Comparison of ENCODE assay signal across 8 cellular contexts in the genomic region with DNA sequence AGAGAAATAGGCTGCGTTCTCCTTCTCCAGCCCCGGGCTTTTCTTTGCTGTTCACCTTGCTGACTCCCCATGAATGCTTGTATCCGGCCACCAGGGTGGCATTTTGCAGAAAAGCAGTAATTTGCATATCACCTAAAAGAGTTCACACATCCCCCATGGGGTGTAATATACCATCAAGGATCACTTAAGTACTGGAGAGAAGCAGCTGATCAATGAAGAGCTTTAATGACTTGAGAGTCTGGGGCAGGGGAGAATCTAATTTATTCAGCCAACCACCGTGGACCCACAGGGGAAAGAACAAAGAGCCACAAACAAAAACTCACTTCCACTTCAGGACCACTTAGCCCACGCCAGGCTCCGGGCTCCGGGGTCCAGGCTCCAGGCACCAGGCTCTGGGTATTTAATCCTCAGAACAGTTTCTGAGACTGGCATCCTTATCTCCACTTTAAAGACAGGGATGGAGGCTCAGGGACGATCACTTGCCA. TPM values are rescaled to one million over a fixed set of nuclear protein-coding genes. Genes with fewer than 3 reads are reported as not detected.
DNase-seq lines count a peak whose midpoint lies in the region; ATAC-seq, FAIRE-seq and TF ChIP-seq lines count a peak whose summit lies in the region.

No MANE protein-coding gene starts in this region.

- POLR2A ChIA-PET in CD8-positive, alpha-beta memory T cell (lab: Charles Lee): interaction anchor here (0.7 kb wide), 1 partner anchor 22 kb away, joined by 3 read pairs; no protein-coding TSS in a partner anchor

- H3K4me3 ChIP-seq in CD8-positive, alpha-beta memory T cell (ENCODE audit: low read length): peak overlapping the region; percentile 34
- H3K4me3 ChIP-seq in brain microvascular endothelial cell (ENCODE audit: low read depth, low read length): no peak overlapping the region
- no peak overlapping the region for H3K4me3 ChIP-seq in mucosa of descending colon
- no peak overlapping the region for H3K4me3 ChIP-seq in lower leg skin (ENCODE audit: low read depth, poor library complexity, severe bottlenecking)

- H3K27me3 ChIP-seq in CD8-positive, alpha-beta memory T cell (ENCODE audit: insufficient read depth, low read length, poor library complexity, severe bottlenecking): no peaks in the 10 kb centered on the region
- no peaks in the 10 kb centered on the region for H3K27me3 ChIP-seq in brain microvascular endothelial cell (replicated peaks)

- peak in 1 of 5 donors; percentile 30 for DNase-seq in CD8-positive, alpha-beta memory T cell
- DNase-seq in brain microvascular endothelial cell: no peak
- no peak for DNase-seq in mucosa of descending colon
- DNase-seq in lower leg skin (ENCODE audit: low spot score in 2 of 2): no peak
- no peak for DNase-seq in HTR-8/SVneo (ENCODE audit: insufficient read length, low spot score)
- no peak for DNase-seq in NCI-H226

- H3K4me1 Mint-ChIP-seq in CD8-positive, alpha-beta memory T cell: peaks cover 20 to 37% (median 28%) of the 10 kb centered on the region in 3 donors

- H3K36me3 ChIP-seq in CD8-positive, alpha-beta memory T cell (ENCODE audit: insufficient read depth, low read length): no peaks in the 10 kb centered on the region
- H3K36me3 ChIP-seq in brain microvascular endothelial cell (replicated peaks): no peaks in the 10 kb centered on the region
- H3K36me3 ChIP-seq in mucosa of descending colon (ENCODE audit: low read depth): no peaks in the 10 kb centered on the region

- peaks cover 0 to 4% of the 10 kb centered on the region in 2 donors for H3K27me3 Mint-ChIP-seq in CD8-positive, alpha-beta memory T cell

- H3K4me3 Mint-ChIP-seq in CD8-positive, alpha-beta memory T cell: peak overlapping the region; percentile 69 to 90 (median 74)

- CTCF ChIA-PET in CD8-positive, alpha-beta memory T cell (lab: Charles Lee): no interaction called here

- TF ChIP-seq POLR2A in lower leg skin (IDR thresholded peaks at IDR 0.05): no peak

- no peak overlapping the region for H3K27ac ChIP-seq in CD8-positive, alpha-beta memory T cell (ENCODE audit: low read depth, low read length)
- H3K27ac ChIP-seq in brain microvascular endothelial cell: no peak overlapping the region

- ATAC-seq in GM18520 (IDR thresholded peaks at IDR 0.05; ENCODE audit: unreplicated experiment) (peak; percentile 42), HG03565 (IDR thresholded peaks at IDR 0.05; ENCODE audit: unreplicated experiment) (peak; percentile 33), mucosa of descending colon (no peak)

- WGBS in lower leg skin, 2 donors: 90 to 92% methylated on average over 8 of the region's 8 CpGs

- no peaks in the 10 kb centered on the region for H3K9me3 Mint-ChIP-seq in CD8-positive, alpha-beta memory T cell

- intact Hi-C loops in mucosa of descending colon (cut with DNase I, micrococcal nuclease): no loop called here
- intact Hi-C loops in lower leg skin (cut with DNase I; ENCODE audit: low total_unique reads): no loop called here

- H3K4me1 ChIP-seq in CD8-positive, alpha-beta memory T cell (ENCODE audit: insufficient read depth, low read length): peaks cover 7% of the 10 kb centered on the region
- peaks cover 9% of the 10 kb centered on the region for H3K4me1 ChIP-seq in mucosa of descending colon (ENCODE audit: low read depth)

- H3K27ac Mint-ChIP-seq in CD8-positive, alpha-beta memory T cell: peak overlapping the region in 7 of 8 donors; percentile 38 to 96 (median 84)

- peaks cover 0 to 1% (median 0%) of the 10 kb centered on the region in 3 donors for H3K36me3 Mint-ChIP-seq in CD8-positive, alpha-beta memory T cell

- TF ChIP-seq CTCF in brain microvascular endothelial cell (IDR thresholded peaks at IDR 0.05; ENCODE audit: low read depth, low read length, missing control alignments) (peak; percentile 3), mucosa of descending colon (IDR thresholded peaks at IDR 0.05) (no peak), lower leg skin (IDR thresholded peaks at IDR 0.05) (no peak)

- no peak for FAIRE-seq in HTR-8/SVneo (lab: Jason Lieb, UNC)

- in situ Hi-C loops in brain microvascular endothelial cell (cut with HindIII; ENCODE audit: low pct_ligation_motif_present, low sequenced_read_pairs): no loop called here

- no peaks in the 10 kb centered on the region for H3K9me3 ChIP-seq in CD8-positive, alpha-beta memory T cell (ENCODE audit: low read length)
- H3K9me3 ChIP-seq in mucosa of descending colon: no peaks in the 10 kb centered on the region

RNA-seq across cellular contexts. Expression of a gene that starts 33.9 kb away (rescaled TPM):
- total RNA-seq in CD8-positive, alpha-beta memory T cell: 10 to 100 TPM; 73.3 to 75.6 TPM
- 9.5 TPM for polyA plus RNA-seq in CD8-positive, alpha-beta memory T cell
- total RNA-seq in mucosa of descending colon (10 to 100 TPM; 24.5 to 44.6 (median 44.0) TPM), lower leg skin (10 to 100 TPM; 19.1 to 59.5 (median 46.3) TPM)
